10 cellular contexts compared by ENCODE assay signal in genomic region chr17:79188048-79188447, GRCh38.
A peak's percentile ranks its signal among the peaks of the same experiment; 100 is the strongest.
DNase-seq lines count a peak whose midpoint lies in the region; ATAC-seq, FAIRE-seq and TF ChIP-seq lines count a peak whose summit lies in the region.
"Had no signal": no experiment of that assay in that cellular context is flagged by ENCODE, and none has a peak within 500 bp of the region (broad histone marks: within the 10 kb centered on the region; RNA-seq: fewer than 3 reads in every experiment).

No MANE protein-coding gene starts in this region.

- H3K36me3 ChIP-seq in heart right ventricle, result no peaks in the 10 kb centered on the region
- H3K36me3 ChIP-seq in mesenchymal stem cell (ENCODE audit: control insufficient read depth in 1 of 2, insufficient read depth in 2 of 2, low read depth in 1 of 2, low read length in 2 of 2), result no peaks in the 10 kb centered on the region
- H3K36me3 ChIP-seq: HAP-1 had no signal

- CTCF ChIA-PET in RWPE1 (lab: Yijun Ruan, JAX), result interaction anchor here (0.6 to 7.0 kb wide), 13 partner anchors 40 to 321 kb away, joined by 3 to 88 read pairs (median 4); no protein-coding TSS in a partner anchor

- H2BK120ac ChIP-seq in mesenchymal stem cell (ENCODE audit: low read depth, low read length), result no peak overlapping the region

- no peak overlapping the region for H2AK5ac ChIP-seq in mesenchymal stem cell (ENCODE audit: low read length, severe bottlenecking)

- H4K8ac ChIP-seq in mesenchymal stem cell (ENCODE audit: low read length), result no peak overlapping the region

- H3K4me3 ChIP-seq in heart right ventricle, result no peak overlapping the region
- H3K4me3 ChIP-seq in mesenchymal stem cell (ENCODE audit: insufficient read depth in 1 of 2, low read depth in 1 of 2, low read length in 2 of 2), result no peak overlapping the region
- H3K4me3 ChIP-seq: HAP-1 had no signal

- peak; percentile 43 for DNase-seq in ACHN
- peak; percentile 37 for DNase-seq in GM18507 (ENCODE audit: extremely low spot score, insufficient read length, low read depth)
- DNase-seq in RWPE1 (ENCODE audit: low spot score), result peak; percentile 71
- no peak for DNase-seq in heart right ventricle
- DNase-seq in urothelium cell line (ENCODE audit: low spot score), result peak; percentile 76
- no peak for DNase-seq in mesenchymal stem cell
- no peak for DNase-seq in SW480 (ENCODE audit: low spot score)
- no peak for DNase-seq in T-helper 2 cell

- no peak overlapping the region for H4K91ac ChIP-seq in mesenchymal stem cell (ENCODE audit: low read length)

- no peak overlapping the region for H3K14ac ChIP-seq in mesenchymal stem cell (ENCODE audit: low read length in 2 of 2)

- peaks cover 0 to 8% (median 6%) of the 10 kb centered on the region in 9 donors for H3K4me1 ChIP-seq in heart right ventricle
- H3K4me1 ChIP-seq in mesenchymal stem cell (ENCODE audit: control insufficient read depth, insufficient read depth, low read depth, low read length), result peaks cover 7% of the 10 kb centered on the region
- H3K4me1 ChIP-seq: HAP-1 had no signal

- H3K4ac ChIP-seq in mesenchymal stem cell (ENCODE audit: low read depth in 1 of 2, low read length in 2 of 2), result no peak overlapping the region

- H2BK5ac ChIP-seq in mesenchymal stem cell (ENCODE audit: low read depth, low read length, poor library complexity, severe bottlenecking), result no peak overlapping the region

- H2BK12ac ChIP-seq in mesenchymal stem cell (ENCODE audit: low read length in 2 of 2), result no peak overlapping the region

- in situ Hi-C loops in ACHN (cut with HindIII; ENCODE audit: low pct_ligation_motif_present, low pct_unique_long_range_greater_than_20kb, low sequenced_read_pairs), result loop anchor here (25.0 kb wide), 2 partner anchors 124 to 199 kb away; no protein-coding TSS in a partner anchor

- H3K9me3 ChIP-seq in heart right ventricle (no peaks in the 10 kb centered on the region), mesenchymal stem cell (ENCODE audit: control insufficient read depth, low read length) (no peaks in the 10 kb centered on the region)
- H3K9me3 ChIP-seq: HAP-1 had no signal

- FAIRE-seq in GM18507 (lab: Jason Lieb, UNC) (no peak), urothelium cell line (lab: Jason Lieb, UNC) (peak; percentile 66)
- FAIRE-seq: astrocyte had no signal

- H3K9ac ChIP-seq in mesenchymal stem cell (ENCODE audit: low read length), result no peak overlapping the region

- peaks cover 5 to 100% (median 98%) of the 10 kb centered on the region in 7 donors for H3K27me3 ChIP-seq in heart right ventricle
- H3K27me3 ChIP-seq in mesenchymal stem cell (ENCODE audit: control insufficient read depth in 1 of 2, insufficient read depth in 1 of 2, low read length in 2 of 2), result peaks cover 84 to 97% of the 10 kb centered on the region in 2 experiments

- H3K18ac ChIP-seq in mesenchymal stem cell (ENCODE audit: low read depth in 1 of 2, low read length in 2 of 2), result no peak overlapping the region

- H2AFZ ChIP-seq in mesenchymal stem cell (ENCODE audit: low read depth, low read length), result no peak overlapping the region

- intact Hi-C loops in heart right ventricle (cut with DNase I), result loop anchor here in 9 of 10 donors (1.0 to 5.0 kb wide), 3 partner anchors 200 to 204 kb away; no protein-coding TSS in a partner anchor

- peak in 4 of 8 donors; percentile 33 to 65 (median 60) for ATAC-seq in heart right ventricle

- H3K27ac ChIP-seq in RWPE1 (no peak overlapping the region), heart right ventricle (no peak overlapping the region), mesenchymal stem cell (ENCODE audit: low read length, poor library complexity, severe bottlenecking) (no peak overlapping the region)

- 9% methylated on average over 14 of the region's 14 CpGs for WGBS in heart right ventricle, 2 donors
- 21% methylated on average over 12 of the region's 14 CpGs for WGBS in mesenchymal stem cell

- no peak overlapping the region for H3K4me2 ChIP-seq in mesenchymal stem cell (ENCODE audit: low read length, poor library complexity, severe bottlenecking)

- peak overlapping the region in 1 of 2 experiments; percentile 11 for H3K23ac ChIP-seq in mesenchymal stem cell (ENCODE audit: low read length in 2 of 2)

- POLR2A ChIA-PET in RWPE1 (lab: Yijun Ruan, JAX; ENCODE audit: low non-redundant PET), result interaction anchor here (0.8 kb wide), 1 partner anchor 203 kb away, joined by 3 read pairs; no protein-coding TSS in a partner anchor

- peak; percentile 73 for TF ChIP-seq CTCF in RWPE1 (conservative IDR thresholded peaks at IDR 0.05; ENCODE audit: low read depth)
- TF ChIP-seq CTCF in heart right ventricle (IDR thresholded peaks at IDR 0.05), result peak in 8 of 9 donors; percentile 13 to 60 (median 50)

- no peaks in the 10 kb centered on the region for H3K79me1 ChIP-seq in mesenchymal stem cell (replicated peaks; ENCODE audit: low read length, poor library complexity, severe bottlenecking)

- H2BK15ac ChIP-seq in mesenchymal stem cell (ENCODE audit: low read depth, poor library complexity, severe bottlenecking), result no peak overlapping the region

Comparison
In these comparisons a context has a peak if more than half of its experiments do, and no peak if none do; other contexts are left out.
1. DNase-seq: peak in ACHN (single experiment), GM18507 (single experiment), RWPE1 (single experiment) and urothelium cell line (single experiment); none in heart right ventricle (0 of 2), mesenchymal stem cell (single experiment), SW480 (single experiment) and T-helper 2 cell (0 of 5).